19 cellular contexts compared by ENCODE assay signal in the genomic region with DNA sequence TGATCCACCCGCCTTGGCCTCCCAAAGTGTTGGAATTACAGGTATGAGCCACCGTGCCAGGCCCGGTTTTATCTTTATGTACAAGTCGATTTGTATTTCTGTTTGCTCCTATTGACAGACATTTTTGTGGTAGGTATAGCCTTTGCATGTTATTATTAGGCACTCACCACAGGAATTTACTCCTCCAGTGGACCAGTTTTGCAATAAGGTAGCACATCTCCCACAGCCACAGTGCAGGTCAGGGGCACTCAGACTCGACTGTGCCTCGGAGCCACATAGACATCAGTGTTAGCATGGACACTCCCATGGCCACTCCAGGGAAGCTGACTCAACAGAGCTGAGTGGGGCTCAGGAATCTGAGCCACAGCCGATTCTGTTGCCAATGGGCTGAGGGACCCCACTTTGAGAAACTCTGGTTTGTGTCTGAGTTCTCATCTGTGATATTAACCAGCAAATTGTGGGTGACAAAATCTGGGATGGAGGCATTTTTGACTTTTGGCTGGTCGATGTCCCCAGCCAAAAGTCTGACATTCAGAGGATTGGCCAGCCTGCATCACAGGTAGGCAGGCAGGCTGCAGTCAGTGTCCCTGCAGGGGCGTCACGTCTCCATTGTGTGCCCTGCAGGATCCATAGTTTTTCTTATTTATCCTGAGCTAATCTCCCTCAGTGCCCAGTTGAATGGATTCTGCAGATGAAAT. TPM values are rescaled to one million over a fixed set of nuclear protein-coding genes. Genes with fewer than 3 reads are reported as not detected.
A peak's percentile ranks its signal among the peaks of the same experiment; 100 is the strongest.
DNase-seq lines count a peak whose midpoint lies in the region; ATAC-seq and TF ChIP-seq lines count a peak whose summit lies in the region.
"Had no signal": no experiment of that assay in that cellular context is flagged by ENCODE, and none has a peak within 500 bp of the region (broad histone marks: within the 10 kb centered on the region; RNA-seq: fewer than 3 reads in every experiment).

No MANE protein-coding gene starts in this region.

- WGBS in endodermal cell (ENCODE audit: insufficient coverage in 1 of 2, insufficient read length in 1 of 2), 2 experiments: 77 to 84% methylated on average over 6 to 10 of the region's 10 CpGs

- H3K4me1 ChIP-seq in endodermal cell (ENCODE audit: control insufficient read depth, insufficient read depth, low read length) (peaks cover 14% of the 10 kb centered on the region), foreskin keratinocyte (peaks cover 5% of the 10 kb centered on the region)

- H3K36me3 Mint-ChIP-seq in endodermal cell (ENCODE audit: low read depth): no peaks in the 10 kb centered on the region

- peaks cover 64% of the 10 kb centered on the region for H3K4me1 Mint-ChIP-seq in endodermal cell

- no peak overlapping the region for H3K4me3 ChIP-seq in endodermal cell (ENCODE audit: low read length)
- H3K4me3 ChIP-seq: heart left ventricle had no signal

- H3K9ac ChIP-seq in endodermal cell (ENCODE audit: extremely low read depth, low read length, poor library complexity, severe bottlenecking): no peak overlapping the region

- no peak for ATAC-seq in foreskin keratinocyte

- H3K27me3 ChIP-seq in endodermal cell (ENCODE audit: control insufficient read depth, insufficient read depth, low read length, poor library complexity, severe bottlenecking): no peaks in the 10 kb centered on the region
- no peaks in the 10 kb centered on the region for H3K27me3 ChIP-seq in foreskin keratinocyte
- H3K27me3 ChIP-seq: brain microvascular endothelial cell, heart left ventricle had no signal

- H3K27ac ChIP-seq in endodermal cell (ENCODE audit: low read depth, low read length): no peak overlapping the region
- H3K27ac ChIP-seq in foreskin keratinocyte: no peak overlapping the region
- H3K27ac ChIP-seq: brain microvascular endothelial cell had no signal

- peak overlapping the region; percentile 23 for H3K27ac Mint-ChIP-seq in endodermal cell
- H3K27ac Mint-ChIP-seq: CD4-positive, alpha-beta T cell; nephron had no signal

- no peaks in the 10 kb centered on the region for H3K27me3 Mint-ChIP-seq in endodermal cell (ENCODE audit: insufficient read depth)

- DNase-seq in GM20000 (ENCODE audit: low spot score): peak; percentile 5
- DNase-seq in RPMI7951 (ENCODE audit: low read depth): peak; percentile 63
- DNase-seq in endodermal cell: peak; percentile 66
- peak; percentile 73 for DNase-seq in renal cortical epithelial cell (ENCODE audit: low read depth)
- DNase-seq in GOT3 (lab: John Stamatoyannopoulos, UW): no peak
- no peak for DNase-seq in DMS53 treated with DMSO at 0.1 percent for 48 hours (lab: John Stamatoyannopoulos, UW; ENCODE audit: unreplicated experiment)
- no peak for DNase-seq in NCI-H2029 treated with DMSO at 0.1 percent for 48 hours (lab: John Stamatoyannopoulos, UW)
- no peak for DNase-seq in foreskin keratinocyte
- DNase-seq: activated CD4-positive, alpha-beta T cell treated with anti-CD3 and anti-CD28 coated beads for 1 hour; brain microvascular endothelial cell; CD4-positive, alpha-beta T cell; dermis blood vessel endothelial cell; DMS153; NCI-H1694; stimulated activated CD4-positive, alpha-beta T cell treated with anti-CD3 and anti-CD28 coated beads, Interleukin-1b, Interleukin-23, amount 100 ng/mL, for 48 hours; stimulated activated naive CD4-positive, alpha-beta T cell; T-helper 1 cell had no signal

- H3K9me3 Mint-ChIP-seq in endodermal cell: no peaks in the 10 kb centered on the region
- H3K9me3 Mint-ChIP-seq: CD4-positive, alpha-beta T cell; nephron had no signal

- H3K36me3 ChIP-seq in endodermal cell (ENCODE audit: control insufficient read depth, insufficient read depth, low read length): no peaks in the 10 kb centered on the region
- H3K36me3 ChIP-seq: brain microvascular endothelial cell, heart left ventricle had no signal

- no peaks in the 10 kb centered on the region for H3K9me3 ChIP-seq in endodermal cell (ENCODE audit: control insufficient read depth, low read length)
- H3K9me3 ChIP-seq: heart left ventricle had no signal

- no peak overlapping the region for H3K4me3 Mint-ChIP-seq in endodermal cell
- H3K4me3 Mint-ChIP-seq: CD4-positive, alpha-beta T cell; nephron had no signal

- TF ChIP-seq CTCF in GM20000 (IDR thresholded peaks at IDR 0.05; ENCODE audit: extremely low read depth, missing control alignments): no peak
- no peak for TF ChIP-seq CTCF in endodermal cell (conservative IDR thresholded peaks at IDR 0.05)
- no peak for TF ChIP-seq CTCF in foreskin keratinocyte (conservative IDR thresholded peaks at IDR 0.05)

RNA-seq across cellular contexts. Expression of gene SHB, which starts 15.0 kb away (rescaled TPM):
- 10.0 and 10.7 TPM in 2 replicates for total RNA-seq in RPMI7951 (2014; rRNA removed; shearing (Covaris generic))
- 10 to 100 TPM; 28.1 to 38.1 TPM for total RNA-seq in endodermal cell
- 10.8 TPM for polyA plus RNA-seq in endodermal cell (2013, experiment 1 of 2)
- polyA plus RNA-seq in endodermal cell (2013, experiment 2 of 2): 12.5 TPM
- total RNA-seq in renal cortical epithelial cell: 36.6 and 37.3 TPM in 2 replicates
- total RNA-seq in foreskin keratinocyte: 17.0 and 19.0 TPM in 2 replicates
- 15.8 and 17.8 TPM in 2 replicates for polyA plus RNA-seq in foreskin keratinocyte

Comparison
In these comparisons a context has a peak if more than half of its experiments do, and no peak if none do; other contexts are left out.
1. DNase-seq: peak in GM20000 (single experiment), RPMI7951 (single experiment), endodermal cell (single experiment) and renal cortical epithelial cell (single experiment); none in GOT3 (single experiment), DMS53 treated with DMSO at 0.1 percent for 48 hours (single experiment), NCI-H2029 treated with DMSO at 0.1 percent for 48 hours (single experiment) and foreskin keratinocyte (0 of 2).